In the genomic region with DNA sequence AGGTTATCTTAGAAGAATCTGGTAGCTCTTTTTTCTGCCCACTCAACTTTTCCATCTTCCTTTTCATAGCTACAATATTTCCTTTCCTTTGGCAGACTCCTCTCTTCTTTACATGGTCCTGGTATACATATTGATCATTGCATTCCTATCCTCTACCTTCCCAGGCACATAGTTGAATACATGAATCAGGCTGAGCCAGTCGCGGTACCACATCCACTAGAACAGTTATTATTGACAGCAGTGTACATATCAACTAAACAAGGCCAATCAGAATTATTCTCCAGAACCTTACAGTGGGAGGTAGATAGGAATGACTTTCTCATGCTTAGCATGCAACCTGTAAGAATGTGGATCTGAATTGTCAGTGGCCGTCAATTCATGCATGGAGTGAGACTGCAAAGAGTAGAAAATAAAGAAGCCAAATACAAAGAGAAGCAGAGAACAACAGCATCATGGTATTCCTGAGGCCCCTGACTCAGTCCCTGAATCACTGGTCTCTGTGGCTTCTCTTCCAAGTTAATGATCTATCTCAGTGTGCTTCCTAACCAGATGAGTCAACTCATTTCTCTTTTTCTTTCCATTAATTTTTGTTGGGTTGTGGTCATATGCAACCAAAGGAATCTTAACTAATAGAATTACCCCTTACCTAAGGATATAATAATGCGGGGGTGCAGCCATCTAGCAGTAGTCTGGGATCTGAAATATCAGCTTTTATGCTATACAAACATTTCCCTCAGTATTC, we compare ENCODE assay signal across 10 cellular contexts.
DNase-seq lines count a peak whose midpoint lies in the region; ATAC-seq and TF ChIP-seq lines count a peak whose summit lies in the region.
"Had no signal": no experiment of that assay in that cellular context is flagged by ENCODE, and none has a peak within 500 bp of the region (broad histone marks: within the 10 kb centered on the region; RNA-seq: fewer than 3 reads in every experiment).

No MANE protein-coding gene starts in this region.

- H3K27ac ChIP-seq in left lung (no peak overlapping the region), OCI-LY7 (ENCODE audit: low read depth, low read length, poor library complexity, severe bottlenecking) (no peak overlapping the region), dorsolateral prefrontal cortex (no peak overlapping the region)

- H3K4me3 ChIP-seq in astrocyte of the cerebellum (ENCODE audit: low read depth, low read length) (no peak overlapping the region), left lung (no peak overlapping the region), OCI-LY7 (ENCODE audit: low read depth, low read length, poor library complexity, severe bottlenecking) (no peak overlapping the region), dorsolateral prefrontal cortex (no peak overlapping the region)

- in situ Hi-C loops in astrocyte of the cerebellum (cut with HindIII; ENCODE audit: low sequenced_read_pairs), result no loop called here

- H3K9me3 ChIP-seq in left lung (no peaks in the 10 kb centered on the region), OCI-LY7 (ENCODE audit: low read length) (no peaks in the 10 kb centered on the region)

- H3K4me2 ChIP-seq in OCI-LY7 (ENCODE audit: low read length), result no peak overlapping the region

- CTCF ChIA-PET in OCI-LY7 (lab: Charles Lee; ENCODE audit: unreplicated experiment), result no interaction called here

- H4K20me1 ChIP-seq in OCI-LY7 (ENCODE audit: insufficient read depth, low read length), result no peaks in the 10 kb centered on the region

- TF ChIP-seq CTCF in astrocyte of the cerebellum (IDR thresholded peaks at IDR 0.05; ENCODE audit: low read depth, low read length, missing control alignments) (no peak), left lung (IDR thresholded peaks at IDR 0.05) (no peak), OCI-LY7 (conservative IDR thresholded peaks at IDR 0.05; ENCODE audit: low read length) (no peak), dorsolateral prefrontal cortex (IDR thresholded peaks at IDR 0.05 in 54 of 56, conservative IDR thresholded peaks at IDR 0.05 in 2 of 56; ENCODE audit: low read depth in 1 of 56, partially characterized antibody in 56 of 56) (no peak)

- H3K4me1 ChIP-seq in left lung, result no peaks in the 10 kb centered on the region
- no peaks in the 10 kb centered on the region for H3K4me1 ChIP-seq in OCI-LY7 (ENCODE audit: insufficient read depth, low read length, poor library complexity, severe bottlenecking)

- intact Hi-C loops in left lung (cut with DNase I), result no loop called here
- intact Hi-C loops in OCI-LY7 (cut with micrococcal nuclease; ENCODE audit: unreplicated experiment), result no loop called here
- intact Hi-C loops in dorsolateral prefrontal cortex (cut with DNase I), result no loop called here

- H2AFZ ChIP-seq in OCI-LY7 (ENCODE audit: low read length), result no peak overlapping the region

- H3K27me3 ChIP-seq in left lung, result no peaks in the 10 kb centered on the region
- peaks cover 0 to 4% (median 0%) of the 10 kb centered on the region in 45 donors for H3K27me3 ChIP-seq in dorsolateral prefrontal cortex

- H3K79me2 ChIP-seq in OCI-LY7 (ENCODE audit: insufficient read depth, low read depth, low read length), result no peaks in the 10 kb centered on the region

- DNase-seq in Daoy (ENCODE audit: low read depth) (peak; percentile 94), HS-5 (ENCODE audit: low read depth) (peak; percentile 87), astrocyte of the cerebellum (ENCODE audit: low read depth) (peak; percentile 95), left lung (no peak), OCI-LY7 (ENCODE audit: low spot score) (no peak), dorsolateral prefrontal cortex (no peak), NCI-H2196 (lab: John Stamatoyannopoulos, UW; ENCODE audit: unreplicated experiment) (no peak), middle frontal gyrus (ENCODE audit: extremely low spot score, low spot score) (no peak)
- DNase-seq: activated CD8-positive, alpha-beta T cell treated with anti-CD3 and anti-CD28 coated beads for 36 hours; NCI-H748 treated with DMSO at 0.1 percent for 48 hours had no signal

- H3K9me2 ChIP-seq in OCI-LY7 (ENCODE audit: insufficient read depth, low read length), result no peaks in the 10 kb centered on the region

- H3K36me3 ChIP-seq in left lung (no peaks in the 10 kb centered on the region), OCI-LY7 (ENCODE audit: insufficient read depth, low read length) (no peaks in the 10 kb centered on the region)

- POLR2A ChIA-PET in OCI-LY7 (lab: Charles Lee), result interaction anchor here (1.7 kb wide), 1 partner anchor 10 kb away, joined by 5 read pairs; no protein-coding TSS in a partner anchor

- no TSS peak for BruUV-seq in OCI-LY7 (replicated peaks; lab: Mats Ljungman, UMichigan)

- peak; percentile 33 for ATAC-seq in left lung
- ATAC-seq: activated CD8-positive, alpha-beta T cell treated with anti-CD3 and anti-CD28 coated beads for 36 hours had no signal

Comparison
In these comparisons a context has a peak if more than half of its experiments do, and no peak if none do; other contexts are left out.
1. DNase-seq: peak in Daoy (single experiment), HS-5 (single experiment) and astrocyte of the cerebellum (single experiment); none in left lung (0 of 2), OCI-LY7 (single experiment), dorsolateral prefrontal cortex (0 of 10), NCI-H2196 (single experiment) and middle frontal gyrus (single experiment).